In genomic region chr5:90201923-90202322, GRCh38 we compare ENCODE assay signal across 18 cellular contexts.
DNase-seq lines count a peak whose midpoint lies in the region; ATAC-seq and TF ChIP-seq lines count a peak whose summit lies in the region.
"Had no signal": no experiment of that assay in that cellular context is flagged by ENCODE, and none has a peak within 500 bp of the region (broad histone marks: within the 10 kb centered on the region; RNA-seq: fewer than 3 reads in every experiment).

No MANE protein-coding gene starts in this region.

- H3K27ac Mint-ChIP-seq in activated CD4-positive, alpha-beta memory T cell treated with anti-CD3 and anti-CD28 coated beads, Interleukin-2, amount 10 ng/mL, durations not matched to agents 7 days and 5 days, result no peak overlapping the region
- H3K27ac Mint-ChIP-seq in glutamatergic neuron (ENCODE audit: unreplicated experiment), result no peak overlapping the region

- H3K36me3 Mint-ChIP-seq in activated CD4-positive, alpha-beta memory T cell treated with anti-CD3 and anti-CD28 coated beads, Interleukin-2, amount 10 ng/mL, durations not matched to agents 7 days and 5 days (ENCODE audit: low read depth), result no peaks in the 10 kb centered on the region
- peaks cover 11% of the 10 kb centered on the region for H3K36me3 Mint-ChIP-seq in glutamatergic neuron (ENCODE audit: unreplicated experiment)

- H3K4me3 Mint-ChIP-seq in activated CD4-positive, alpha-beta memory T cell treated with anti-CD3 and anti-CD28 coated beads, Interleukin-2, amount 10 ng/mL, durations not matched to agents 7 days and 5 days, result no peak overlapping the region
- H3K4me3 Mint-ChIP-seq in glutamatergic neuron (ENCODE audit: unreplicated experiment), result no peak overlapping the region

- no peak overlapping the region for H3K4me3 ChIP-seq in SJCRH30
- no peak overlapping the region for H3K4me3 ChIP-seq in fibroblast of pulmonary artery (replicated peaks; ENCODE audit: low read depth, low read length)
- H3K4me3 ChIP-seq: prostate gland, SK-N-MC, tibial nerve had no signal

- ATAC-seq in HG03039 (IDR thresholded peaks at IDR 0.05; ENCODE audit: unreplicated experiment), result no peak
- ATAC-seq: left ventricle myocardium superior had no signal

- POLR2A ChIA-PET in activated CD4-positive, alpha-beta memory T cell treated with anti-CD3 and anti-CD28 coated beads, Interleukin-2, amount 10 ng/mL, durations not matched to agents 7 days and 5 days (lab: Charles Lee), result interaction anchor here (0.7 kb wide), 1 partner anchor 33 kb away, joined by 3 read pairs; no protein-coding TSS in a partner anchor

- no peaks in the 10 kb centered on the region for H3K36me3 ChIP-seq in SJCRH30
- H3K36me3 ChIP-seq: prostate gland, tibial nerve had no signal

- no peaks in the 10 kb centered on the region for H3K27me3 Mint-ChIP-seq in activated CD4-positive, alpha-beta memory T cell treated with anti-CD3 and anti-CD28 coated beads, Interleukin-2, amount 10 ng/mL, durations not matched to agents 7 days and 5 days
- H3K27me3 Mint-ChIP-seq in glutamatergic neuron (ENCODE audit: unreplicated experiment), result no peaks in the 10 kb centered on the region

- H3K4me1 ChIP-seq in SJCRH30, result peaks cover 10% of the 10 kb centered on the region; the same call in 1 of the 2 replicates
- H3K4me1 ChIP-seq: prostate gland had no signal

- no peaks in the 10 kb centered on the region for H3K27me3 ChIP-seq in SJCRH30
- H3K27me3 ChIP-seq: tibial nerve had no signal

- H3K27ac ChIP-seq in SJCRH30, result peak overlapping the region; percentile 29
- H3K27ac ChIP-seq: prostate gland, SK-N-MC, tibial nerve had no signal

- no peaks in the 10 kb centered on the region for H3K4me1 Mint-ChIP-seq in activated CD4-positive, alpha-beta memory T cell treated with anti-CD3 and anti-CD28 coated beads, Interleukin-2, amount 10 ng/mL, durations not matched to agents 7 days and 5 days
- H3K4me1 Mint-ChIP-seq in glutamatergic neuron (ENCODE audit: low read depth, unreplicated experiment), result no peaks in the 10 kb centered on the region

- H3K9me3 ChIP-seq in SJCRH30 (replicated peaks), result no peaks in the 10 kb centered on the region
- H3K9me3 ChIP-seq: prostate gland had no signal

- peaks cover 2% of the 10 kb centered on the region for H3K9me3 Mint-ChIP-seq in activated CD4-positive, alpha-beta memory T cell treated with anti-CD3 and anti-CD28 coated beads, Interleukin-2, amount 10 ng/mL, durations not matched to agents 7 days and 5 days
- peaks cover 2% of the 10 kb centered on the region for H3K9me3 Mint-ChIP-seq in glutamatergic neuron (ENCODE audit: unreplicated experiment)

- DNase-seq in COLO829 (ENCODE audit: low spot score) (peak; percentile 60), HT-29 (ENCODE audit: low spot score) (peak; percentile 80), SJCRH30 (peak; percentile 68 to 85), fibroblast of pulmonary artery (ENCODE audit: low read depth) (peak; percentile 49), ecto neural progenitor cell (ENCODE audit: low spot score) (no peak), glutamatergic neuron (no peak)
- DNase-seq in activated CD4-positive, alpha-beta memory T cell treated with anti-CD3 and anti-CD28 coated beads, Interleukin-2, amount 10 ng/mL, durations not matched to agents 7 days and 5 days, result no peak
- DNase-seq: activated naive CD4-positive, alpha-beta T cell treated with Interleukin-2 at 50 U/mL for 16 hours; central memory CD4-positive, alpha-beta T cell; DND-41; IMR-90; left ventricle myocardium superior; naive B cell; NCI-H1436 had no signal

- CTCF ChIA-PET in activated CD4-positive, alpha-beta memory T cell treated with anti-CD3 and anti-CD28 coated beads, Interleukin-2, amount 10 ng/mL, durations not matched to agents 7 days and 5 days (lab: Charles Lee), result no interaction called here

- no peak for TF ChIP-seq CTCF in fibroblast of pulmonary artery (IDR thresholded peaks at IDR 0.05; ENCODE audit: low read length, missing control alignments)
- TF ChIP-seq CTCF in glutamatergic neuron (IDR thresholded peaks at IDR 0.05; ENCODE audit: partially characterized antibody, unreplicated experiment), result no peak

Comparison
In these comparisons a context has a peak if more than half of its experiments do, and no peak if none do; other contexts are left out.
1. DNase-seq: peak in COLO829 (single experiment), HT-29 (single experiment), SJCRH30 (2 of 2) and fibroblast of pulmonary artery (single experiment); none in activated CD4-positive, alpha-beta memory T cell treated with anti-CD3 and anti-CD28 coated beads, Interleukin-2, amount 10 ng/mL, durations not matched to agents 7 days and 5 days (single experiment), ecto neural progenitor cell (single experiment) and glutamatergic neuron (single experiment).